Comparison of ENCODE assay signal across 1 cellular context in genomic region chr5:18305288-18305899, GRCh38.
TF ChIP-seq lines count a peak whose summit lies in the region.

No MANE protein-coding gene starts in this region.

TF ChIP-seq in H1, 55 proteins besides CTCF, POLR2A, EP300 and RAD21:
- TF ChIP-seq SP1 (IDR thresholded peaks at IDR 0.05; ENCODE audit: low read depth, low read length) (no peak), TAF7 (optimal IDR thresholded peaks at IDR 0.05; ENCODE audit: borderline replicate concordance, low read depth, low read length) (no peak), YY1 (IDR thresholded peaks at IDR 0.05; ENCODE audit: low read depth, low read length) (no peak), CHD2 (IDR thresholded peaks at IDR 0.05; ENCODE audit: low read length) (no peak), RBBP5 (IDR thresholded peaks at IDR 0.05; ENCODE audit: borderline replicate concordance, low read depth, low read length) (no peak), EZH2 (IDR thresholded peaks at IDR 0.05; ENCODE audit: low read depth, low read length, severe bottlenecking) (no peak), TCF12 (IDR thresholded peaks at IDR 0.05; ENCODE audit: low read depth, low read length) (no peak), EGR1 (IDR thresholded peaks at IDR 0.05; ENCODE audit: borderline replicate concordance, low read depth, low read length) (no peak), NRF1 (IDR thresholded peaks at IDR 0.05; ENCODE audit: low read depth, low read length) (no peak), SIX5 (IDR thresholded peaks at IDR 0.05; ENCODE audit: low read depth, low read length) (no peak), CHD7 (IDR thresholded peaks at IDR 0.05; ENCODE audit: insufficient replicate concordance, low read length) (no peak), USF2 (IDR thresholded peaks at IDR 0.05; ENCODE audit: low read length) (no peak), ZNF274 (IDR thresholded peaks at IDR 0.05; ENCODE audit: borderline replicate concordance, extremely low read depth, low read length) (no peak), CEBPB (IDR thresholded peaks at IDR 0.05; ENCODE audit: low read depth, low read length) (no peak), KDM5A (IDR thresholded peaks at IDR 0.05; ENCODE audit: low read length) (no peak), SUZ12 (IDR thresholded peaks at IDR 0.05; ENCODE audit: low read length) (no peak)
